Comparison of ENCODE assay signal across 2 cellular contexts in genomic region chr5:33166971-33167370, GRCh38.
TF ChIP-seq lines count a peak whose summit lies in the region.

No MANE protein-coding gene starts in this region.

TF ChIP-seq in GM23338, 12 proteins besides CTCF, POLR2A, EP300 and RAD21:
- TF ChIP-seq ZNF114 (CRISPR knock-in tag; IDR thresholded peaks at IDR 0.05) = no peak
- TF ChIP-seq CREB1 (CRISPR knock-in tag; IDR thresholded peaks at IDR 0.05; ENCODE audit: low read depth) = no peak
- no peak for TF ChIP-seq NANOG (IDR thresholded peaks at IDR 0.05; ENCODE audit: borderline replicate concordance)
- TF ChIP-seq JUNB (IDR thresholded peaks at IDR 0.05; ENCODE audit: unreplicated experiment) = no peak
- no peak for TF ChIP-seq ZNF331 (CRISPR knock-in tag; IDR thresholded peaks at IDR 0.05; ENCODE audit: low read depth)
- no peak for TF ChIP-seq EZH2 (IDR thresholded peaks at IDR 0.05; ENCODE audit: low read depth, unreplicated experiment)
- no peak for TF ChIP-seq EZH2phosphoT487 (IDR thresholded peaks at IDR 0.05; ENCODE audit: unreplicated experiment)
- no peak for TF ChIP-seq REST (IDR thresholded peaks at IDR 0.05; ENCODE audit: unreplicated experiment)
- TF ChIP-seq ETS1 (IDR thresholded peaks at IDR 0.05) = no peak
- TF ChIP-seq POLR2AphosphoS5 (IDR thresholded peaks at IDR 0.05; ENCODE audit: low read depth) = no peak
- no peak for TF ChIP-seq STAT1 (IDR thresholded peaks at IDR 0.05; ENCODE audit: unreplicated experiment)
- TF ChIP-seq, protein P1, sequence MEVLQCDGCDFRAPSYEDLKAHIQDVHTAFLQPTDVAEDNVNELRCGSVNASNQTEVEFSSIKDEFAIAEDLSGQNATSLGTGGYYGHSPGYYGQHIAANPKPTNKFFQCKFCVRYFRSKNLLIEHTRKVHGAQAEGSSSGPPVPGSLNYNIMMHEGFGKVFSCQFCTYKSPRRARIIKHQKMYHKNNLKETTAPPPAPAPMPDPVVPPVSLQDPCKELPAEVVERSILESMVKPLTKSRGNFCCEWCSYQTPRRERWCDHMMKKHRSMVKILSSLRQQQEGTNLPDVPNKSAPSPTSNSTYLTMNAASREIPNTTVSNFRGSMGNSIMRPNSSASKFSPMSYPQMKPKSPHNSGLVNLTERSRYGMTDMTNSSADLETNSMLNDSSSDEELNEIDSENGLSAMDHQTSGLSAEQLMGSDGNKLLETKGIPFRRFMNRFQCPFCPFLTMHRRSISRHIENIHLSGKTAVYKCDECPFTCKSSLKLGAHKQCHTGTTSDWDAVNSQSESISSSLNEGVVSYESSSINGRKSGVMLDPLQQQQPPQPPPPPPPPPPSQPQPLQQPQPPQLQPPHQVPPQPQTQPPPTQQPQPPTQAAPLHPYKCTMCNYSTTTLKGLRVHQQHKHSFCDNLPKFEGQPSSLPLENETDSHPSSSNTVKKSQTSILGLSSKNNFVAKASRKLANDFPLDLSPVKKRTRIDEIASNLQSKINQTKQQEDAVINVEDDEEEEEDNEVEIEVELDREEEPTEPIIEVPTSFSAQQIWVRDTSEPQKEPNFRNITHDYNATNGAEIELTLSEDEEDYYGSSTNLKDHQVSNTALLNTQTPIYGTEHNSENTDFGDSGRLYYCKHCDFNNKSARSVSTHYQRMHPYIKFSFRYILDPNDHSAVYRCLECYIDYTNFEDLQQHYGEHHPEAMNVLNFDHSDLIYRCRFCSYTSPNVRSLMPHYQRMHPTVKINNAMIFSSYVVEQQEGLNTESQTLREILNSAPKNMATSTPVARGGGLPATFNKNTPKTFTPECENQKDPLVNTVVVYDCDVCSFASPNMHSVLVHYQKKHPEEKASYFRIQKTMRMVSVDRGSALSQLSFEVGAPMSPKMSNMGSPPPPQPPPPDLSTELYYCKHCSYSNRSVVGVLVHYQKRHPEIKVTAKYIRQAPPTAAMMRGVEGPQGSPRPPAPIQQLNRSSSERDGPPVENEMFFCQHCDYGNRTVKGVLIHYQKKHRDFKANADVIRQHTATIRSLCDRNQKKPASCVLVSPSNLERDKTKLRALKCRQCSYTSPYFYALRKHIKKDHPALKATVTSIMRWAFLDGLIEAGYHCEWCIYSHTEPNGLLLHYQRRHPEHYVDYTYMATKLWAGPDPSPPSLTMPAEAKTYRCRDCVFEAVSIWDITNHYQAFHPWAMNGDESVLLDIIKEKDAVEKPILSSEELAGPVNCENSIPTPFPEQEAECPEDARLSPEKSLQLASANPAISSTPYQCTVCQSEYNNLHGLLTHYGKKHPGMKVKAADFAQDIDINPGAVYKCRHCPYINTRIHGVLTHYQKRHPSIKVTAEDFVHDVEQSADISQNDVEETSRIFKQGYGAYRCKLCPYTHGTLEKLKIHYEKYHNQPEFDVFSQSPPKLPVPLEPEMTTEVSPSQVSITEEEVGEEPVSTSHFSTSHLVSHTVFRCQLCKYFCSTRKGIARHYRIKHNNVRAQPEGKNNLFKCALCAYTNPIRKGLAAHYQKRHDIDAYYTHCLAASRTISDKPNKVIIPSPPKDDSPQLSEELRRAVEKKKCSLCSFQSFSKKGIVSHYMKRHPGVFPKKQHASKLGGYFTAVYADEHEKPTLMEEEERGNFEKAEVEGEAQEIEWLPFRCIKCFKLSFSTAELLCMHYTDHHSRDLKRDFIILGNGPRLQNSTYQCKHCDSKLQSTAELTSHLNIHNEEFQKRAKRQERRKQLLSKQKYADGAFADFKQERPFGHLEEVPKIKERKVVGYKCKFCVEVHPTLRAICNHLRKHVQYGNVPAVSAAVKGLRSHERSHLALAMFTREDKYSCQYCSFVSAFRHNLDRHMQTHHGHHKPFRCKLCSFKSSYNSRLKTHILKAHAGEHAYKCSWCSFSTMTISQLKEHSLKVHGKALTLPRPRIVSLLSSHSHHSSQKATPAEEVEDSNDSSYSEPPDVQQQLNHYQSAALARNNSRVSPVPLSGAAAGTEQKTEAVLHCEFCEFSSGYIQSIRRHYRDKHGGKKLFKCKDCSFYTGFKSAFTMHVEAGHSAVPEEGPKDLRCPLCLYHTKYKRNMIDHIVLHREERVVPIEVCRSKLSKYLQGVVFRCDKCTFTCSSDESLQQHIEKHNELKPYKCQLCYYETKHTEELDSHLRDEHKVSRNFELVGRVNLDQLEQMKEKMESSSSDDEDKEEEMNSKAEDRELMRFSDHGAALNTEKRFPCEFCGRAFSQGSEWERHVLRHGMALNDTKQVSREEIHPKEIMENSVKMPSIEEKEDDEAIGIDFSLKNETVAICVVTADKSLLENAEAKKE (CRISPR knock-in tag; IDR thresholded peaks at IDR 0.05) = no peak

TF ChIP-seq in H1, 55 proteins besides CTCF, POLR2A, EP300 and RAD21:
- no peak for TF ChIP-seq RNF2 (IDR thresholded peaks at IDR 0.05; ENCODE audit: borderline replicate concordance, low read depth, low read length, missing control alignments, poor library complexity, severe bottlenecking)
- TF ChIP-seq CREB1 (IDR thresholded peaks at IDR 0.05) = no peak
- no peak for TF ChIP-seq PHF8 (conservative IDR thresholded peaks at IDR 0.05; ENCODE audit: low read depth, low read length)
- no peak for TF ChIP-seq GABPA (IDR thresholded peaks at IDR 0.05; ENCODE audit: borderline replicate concordance, insufficient read depth, low read length)
- TF ChIP-seq SRF (IDR thresholded peaks at IDR 0.05; ENCODE audit: low read depth, low read length) = no peak
- no peak for TF ChIP-seq RXRA (IDR thresholded peaks at IDR 0.05; ENCODE audit: insufficient read depth, low read depth, low read length)
- no peak for TF ChIP-seq ATF3 (IDR thresholded peaks at IDR 0.05; ENCODE audit: insufficient read depth, low read depth, low read length)
- no peak for TF ChIP-seq EGR1 (IDR thresholded peaks at IDR 0.05; ENCODE audit: borderline replicate concordance, low read depth, low read length)
- TF ChIP-seq EZH2 (IDR thresholded peaks at IDR 0.05; ENCODE audit: low read depth, low read length, severe bottlenecking) = no peak
- no peak for TF ChIP-seq KDM4A (IDR thresholded peaks at IDR 0.05; ENCODE audit: low read depth, low read length, severe bottlenecking)
- no peak for TF ChIP-seq MAX (IDR thresholded peaks at IDR 0.05)
- TF ChIP-seq SP4 (IDR thresholded peaks at IDR 0.05; ENCODE audit: low read length) = no peak
- TF ChIP-seq, protein P2, sequence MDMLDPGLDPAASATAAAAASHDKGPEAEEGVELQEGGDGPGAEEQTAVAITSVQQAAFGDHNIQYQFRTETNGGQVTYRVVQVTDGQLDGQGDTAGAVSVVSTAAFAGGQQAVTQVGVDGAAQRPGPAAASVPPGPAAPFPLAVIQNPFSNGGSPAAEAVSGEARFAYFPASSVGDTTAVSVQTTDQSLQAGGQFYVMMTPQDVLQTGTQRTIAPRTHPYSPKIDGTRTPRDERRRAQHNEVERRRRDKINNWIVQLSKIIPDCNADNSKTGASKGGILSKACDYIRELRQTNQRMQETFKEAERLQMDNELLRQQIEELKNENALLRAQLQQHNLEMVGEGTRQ (IDR thresholded peaks at IDR 0.05; ENCODE audit: low read length) = no peak
- no peak for TF ChIP-seq TBP (IDR thresholded peaks at IDR 0.05; ENCODE audit: low read depth, low read length)
